Comparison of ENCODE assay signal across 10 cellular contexts in the genomic region with DNA sequence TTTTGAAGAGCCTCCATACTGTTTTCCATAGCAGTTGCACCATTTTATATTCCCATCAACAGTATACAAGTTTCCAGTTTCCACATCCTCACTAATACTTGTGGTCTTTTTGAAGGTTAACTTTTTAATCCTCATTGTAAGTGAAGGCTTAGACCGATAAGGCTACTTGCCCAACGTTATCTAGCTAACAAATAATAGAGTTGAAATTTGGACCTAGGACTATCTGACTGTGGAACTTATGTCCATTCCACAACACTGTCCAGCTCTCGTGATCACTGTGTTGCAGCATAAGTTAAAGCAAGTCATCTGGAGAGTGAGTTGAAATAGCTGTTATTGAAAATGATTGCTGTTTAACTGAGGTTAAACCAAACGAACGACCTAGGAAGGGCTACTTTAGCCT.
"Had no signal": no experiment of that assay in that cellular context is flagged by ENCODE, and none has a peak within 500 bp of the region (broad histone marks: within the 10 kb centered on the region; RNA-seq: fewer than 3 reads in every experiment).

No MANE protein-coding gene starts in this region.

- H3K9me3 ChIP-seq: HAP-1 had no signal

- H3K4me3 ChIP-seq: GM23248, HAP-1 had no signal

- DNase-seq: GM23248, GOT3, H7, HFFc6, IMR-90, KBM-7 had no signal

- H3K27ac Mint-ChIP-seq: HFFc6 had no signal

- ATAC-seq: HCT116 had no signal

- H3K4me1 ChIP-seq: HAP-1 had no signal

- H3K9me3 Mint-ChIP-seq: HFFc6 had no signal

- H3K9ac ChIP-seq: GM23248, KMS-11 had no signal

- H2AFZ ChIP-seq: GM23248 had no signal

- H3K27ac ChIP-seq: GM23248, HL-60, KMS-11 had no signal

- H3K4me3 Mint-ChIP-seq: HFFc6 had no signal

- H3K4me2 ChIP-seq: KMS-11 had no signal

- H3K36me3 ChIP-seq: HAP-1 had no signal
